Comparison of ENCODE assay signal across 1 cellular context in the genomic region with DNA sequence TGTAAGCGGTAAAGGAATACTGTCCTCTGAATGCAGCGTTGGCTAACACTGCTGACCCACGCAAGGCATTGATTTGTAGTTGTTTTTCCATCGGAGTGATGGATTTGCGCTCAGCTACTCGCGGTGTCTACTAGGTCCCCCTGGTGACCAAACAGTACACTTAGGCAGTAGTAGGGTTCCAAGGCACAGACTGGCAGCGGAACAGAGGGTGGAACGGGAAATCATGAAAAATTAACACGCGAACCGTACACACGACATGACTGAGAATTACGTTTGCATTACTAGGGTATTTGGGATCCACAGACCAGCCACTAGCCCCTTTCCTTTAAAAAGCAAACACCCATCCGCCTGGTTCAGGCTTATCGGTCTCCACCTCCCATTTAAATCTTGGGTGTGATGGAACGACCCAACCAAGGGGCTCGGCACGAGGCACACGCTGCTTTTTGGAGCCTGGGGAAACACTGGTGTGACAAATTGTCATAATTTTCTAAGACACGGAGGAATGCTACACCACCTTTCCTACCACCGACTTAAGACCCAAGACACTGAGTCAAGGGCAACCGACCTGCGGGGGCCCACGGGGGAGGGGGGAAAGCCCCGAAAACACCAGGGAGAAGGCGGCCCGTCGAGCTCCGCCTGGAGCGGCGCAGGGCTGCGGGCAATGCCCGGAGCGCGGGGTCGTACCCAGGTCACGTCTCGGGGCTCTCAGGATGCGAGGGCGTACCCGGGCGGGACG.
TF ChIP-seq lines count a peak whose summit lies in the region.

No MANE protein-coding gene starts in this region.

TF ChIP-seq in K562, 482 proteins besides CTCF, POLR2A, EP300 and RAD21 (continued from another document):
- TF ChIP-seq ZFP91 (CRISPR knock-in tag; IDR thresholded peaks at IDR 0.05) = no peak
- peak; percentile 34; the same call in 1 of the 2 replicates for TF ChIP-seq BCOR (IDR thresholded peaks at IDR 0.05)
- no peak for TF ChIP-seq BDP1 (IDR thresholded peaks at IDR 0.05; ENCODE audit: insufficient read depth, insufficient read length)
- TF ChIP-seq CC2D1A (IDR thresholded peaks at IDR 0.05) = peak; percentile 64; the same call in 1 of the 2 replicates
- 0 out of 2 replicates have a peak, but pooled peaks have one; percentile 42 for TF ChIP-seq MTA3 (IDR thresholded peaks at IDR 0.05; ENCODE audit: borderline replicate concordance)
- peak; percentile 72 for TF ChIP-seq CTBP1 (IDR thresholded peaks at IDR 0.05; ENCODE audit: borderline replicate concordance)
- peak; percentile 57; the same call in 1 of the 2 replicates for TF ChIP-seq DPF2 (IDR thresholded peaks at IDR 0.05)
- TF ChIP-seq FOXA3 (CRISPR knock-in tag; conservative IDR thresholded peaks at IDR 0.05 in 1 of 2, IDR thresholded peaks at IDR 0.05 in 1 of 2) = 0 out of 4 replicates have a peak, but pooled peaks of 1 of the 2 experiments have one; percentile 49
- TF ChIP-seq, protein P1, sequence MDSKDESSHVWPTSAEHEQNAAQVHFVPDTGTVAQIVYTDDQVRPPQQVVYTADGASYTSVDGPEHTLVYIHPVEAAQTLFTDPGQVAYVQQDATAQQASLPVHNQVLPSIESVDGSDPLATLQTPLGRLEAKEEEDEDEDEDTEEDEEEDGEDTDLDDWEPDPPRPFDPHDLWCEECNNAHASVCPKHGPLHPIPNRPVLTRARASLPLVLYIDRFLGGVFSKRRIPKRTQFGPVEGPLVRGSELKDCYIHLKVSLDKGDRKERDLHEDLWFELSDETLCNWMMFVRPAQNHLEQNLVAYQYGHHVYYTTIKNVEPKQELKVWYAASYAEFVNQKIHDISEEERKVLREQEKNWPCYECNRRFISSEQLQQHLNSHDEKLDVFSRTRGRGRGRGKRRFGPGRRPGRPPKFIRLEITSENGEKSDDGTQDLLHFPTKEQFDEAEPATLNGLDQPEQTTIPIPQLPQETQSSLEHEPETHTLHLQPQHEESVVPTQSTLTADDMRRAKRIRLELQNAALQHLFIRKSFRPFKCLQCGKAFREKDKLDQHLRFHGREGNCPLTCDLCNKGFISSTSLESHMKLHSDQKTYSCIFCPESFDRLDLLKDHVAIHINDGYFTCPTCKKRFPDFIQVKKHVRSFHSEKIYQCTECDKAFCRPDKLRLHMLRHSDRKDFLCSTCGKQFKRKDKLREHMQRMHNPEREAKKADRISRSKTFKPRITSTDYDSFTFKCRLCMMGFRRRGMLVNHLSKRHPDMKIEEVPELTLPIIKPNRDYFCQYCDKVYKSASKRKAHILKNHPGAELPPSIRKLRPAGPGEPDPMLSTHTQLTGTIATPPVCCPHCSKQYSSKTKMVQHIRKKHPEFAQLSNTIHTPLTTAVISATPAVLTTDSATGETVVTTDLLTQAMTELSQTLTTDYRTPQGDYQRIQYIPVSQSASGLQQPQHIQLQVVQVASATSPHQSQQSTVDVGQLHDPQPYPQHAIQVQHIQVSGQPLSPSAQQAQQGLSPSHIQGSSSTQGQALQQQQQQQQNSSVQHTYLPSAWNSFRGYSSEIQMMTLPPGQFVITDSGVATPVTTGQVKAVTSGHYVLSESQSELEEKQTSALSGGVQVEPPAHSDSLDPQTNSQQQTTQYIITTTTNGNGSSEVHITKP (IDR thresholded peaks at IDR 0.05; ENCODE audit: partially characterized antibody) = peak; percentile 97
- TF ChIP-seq, protein P2, sequence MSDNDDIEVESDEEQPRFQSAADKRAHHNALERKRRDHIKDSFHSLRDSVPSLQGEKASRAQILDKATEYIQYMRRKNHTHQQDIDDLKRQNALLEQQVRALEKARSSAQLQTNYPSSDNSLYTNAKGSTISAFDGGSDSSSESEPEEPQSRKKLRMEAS (CRISPR knock-in tag; IDR thresholded peaks at IDR 0.05) = peak; percentile 64; the same call in 1 of the 2 replicates
- TF ChIP-seq ZNF655 (CRISPR knock-in tag; IDR thresholded peaks at IDR 0.05) = no peak
- TF ChIP-seq KDM1A (IDR thresholded peaks at IDR 0.05) = peak in 1 of 2 experiments; percentile 41; a peak in 1 of 4 replicates
- TF ChIP-seq ZNF347 (CRISPR knock-in tag; IDR thresholded peaks at IDR 0.05; ENCODE audit: low read depth) = no peak
- no peak for TF ChIP-seq ZFP36 (IDR thresholded peaks at IDR 0.05; ENCODE audit: low read depth, low read length, partially characterized antibody)
- 0 out of 4 replicates have a peak, but pooled peaks of 1 of the 2 experiments have one; percentile 23 for TF ChIP-seq BCLAF1 (IDR thresholded peaks at IDR 0.05; ENCODE audit: borderline replicate concordance in 1 of 2, control insufficient read depth in 1 of 2, low read depth in 2 of 2, low read length in 1 of 2)
- TF ChIP-seq, protein P3, sequence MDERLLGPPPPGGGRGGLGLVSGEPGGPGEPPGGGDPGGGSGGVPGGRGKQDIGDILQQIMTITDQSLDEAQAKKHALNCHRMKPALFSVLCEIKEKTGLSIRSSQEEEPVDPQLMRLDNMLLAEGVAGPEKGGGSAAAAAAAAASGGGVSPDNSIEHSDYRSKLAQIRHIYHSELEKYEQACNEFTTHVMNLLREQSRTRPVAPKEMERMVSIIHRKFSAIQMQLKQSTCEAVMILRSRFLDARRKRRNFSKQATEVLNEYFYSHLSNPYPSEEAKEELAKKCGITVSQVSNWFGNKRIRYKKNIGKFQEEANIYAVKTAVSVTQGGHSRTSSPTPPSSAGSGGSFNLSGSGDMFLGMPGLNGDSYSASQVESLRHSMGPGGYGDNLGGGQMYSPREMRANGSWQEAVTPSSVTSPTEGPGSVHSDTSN (CRISPR knock-in tag; IDR thresholded peaks at IDR 0.05; ENCODE audit: low read depth) = no peak
- TF ChIP-seq, protein P3 (tag; conservative IDR thresholded peaks at IDR 0.05; ENCODE audit: low read depth) = peak; percentile 65
- no peak for TF ChIP-seq ZNF184 (CRISPR knock-in tag; IDR thresholded peaks at IDR 0.05)
- no peak for TF ChIP-seq ZNF449 (CRISPR knock-in tag; IDR thresholded peaks at IDR 0.05)
- peak; percentile 29 for TF ChIP-seq BRD9 (IDR thresholded peaks at IDR 0.05; ENCODE audit: low read depth, partially characterized antibody)
- TF ChIP-seq, protein P4, sequence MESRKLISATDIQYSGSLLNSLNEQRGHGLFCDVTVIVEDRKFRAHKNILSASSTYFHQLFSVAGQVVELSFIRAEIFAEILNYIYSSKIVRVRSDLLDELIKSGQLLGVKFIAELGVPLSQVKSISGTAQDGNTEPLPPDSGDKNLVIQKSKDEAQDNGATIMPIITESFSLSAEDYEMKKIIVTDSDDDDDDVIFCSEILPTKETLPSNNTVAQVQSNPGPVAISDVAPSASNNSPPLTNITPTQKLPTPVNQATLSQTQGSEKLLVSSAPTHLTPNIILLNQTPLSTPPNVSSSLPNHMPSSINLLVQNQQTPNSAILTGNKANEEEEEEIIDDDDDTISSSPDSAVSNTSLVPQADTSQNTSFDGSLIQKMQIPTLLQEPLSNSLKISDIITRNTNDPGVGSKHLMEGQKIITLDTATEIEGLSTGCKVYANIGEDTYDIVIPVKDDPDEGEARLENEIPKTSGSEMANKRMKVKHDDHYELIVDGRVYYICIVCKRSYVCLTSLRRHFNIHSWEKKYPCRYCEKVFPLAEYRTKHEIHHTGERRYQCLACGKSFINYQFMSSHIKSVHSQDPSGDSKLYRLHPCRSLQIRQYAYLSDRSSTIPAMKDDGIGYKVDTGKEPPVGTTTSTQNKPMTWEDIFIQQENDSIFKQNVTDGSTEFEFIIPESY (CRISPR knock-in tag; IDR thresholded peaks at IDR 0.05) = peak; percentile 37; the same call in 1 of the 2 replicates
- TF ChIP-seq NONO (IDR thresholded peaks at IDR 0.05; ENCODE audit: low read depth in 2 of 2, low read length in 1 of 2) = 0 out of 4 replicates have a peak, but pooled peaks of 1 of the 2 experiments have one; percentile 50
- 0 out of 2 replicates have a peak, but pooled peaks have one; percentile 22 for TF ChIP-seq ARID1B (IDR thresholded peaks at IDR 0.05)
- TF ChIP-seq TAF1 (IDR thresholded peaks at IDR 0.05; ENCODE audit: control insufficient read depth, extremely low read depth, insufficient read depth, low read length, severe bottlenecking) = no peak
TF ChIP-seq in K562: peak in this region for 49.
